Comparison of ENCODE assay signal across 14 cellular contexts in the genomic region with DNA sequence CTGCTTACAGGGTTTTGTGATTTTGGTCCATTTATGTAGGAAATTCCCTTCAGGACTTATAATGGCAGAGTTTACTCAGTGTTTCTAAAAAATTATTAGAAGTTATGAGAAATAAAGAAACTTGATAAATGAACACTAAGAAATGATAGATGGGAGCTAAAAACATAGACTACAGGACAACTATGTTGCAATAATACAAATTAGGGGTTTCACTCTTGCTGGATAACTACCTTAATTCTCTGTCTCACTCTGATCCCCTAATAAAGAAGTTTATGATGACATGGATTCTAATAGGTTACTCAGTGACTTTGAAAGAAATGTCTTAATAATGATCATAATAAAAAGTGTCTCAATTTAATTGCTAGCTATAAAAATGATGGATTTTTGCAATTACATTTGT. TPM values are rescaled to one million over a fixed set of nuclear protein-coding genes. Genes with fewer than 3 reads are reported as not detected.
DNase-seq lines count a peak whose midpoint lies in the region; ATAC-seq, FAIRE-seq and TF ChIP-seq lines count a peak whose summit lies in the region.
"Had no signal": no experiment of that assay in that cellular context is flagged by ENCODE, and none has a peak within 500 bp of the region (broad histone marks: within the 10 kb centered on the region; RNA-seq: fewer than 3 reads in every experiment).

No MANE protein-coding gene starts in this region.

- POLR2A ChIA-PET in activated CD4-positive, alpha-beta T cell treated with anti-CD3 and anti-CD28 coated beads for 36 hours (lab: Charles Lee), result interaction anchor here (0.8 kb wide), 1 partner anchor 206 kb away, joined by 3 read pairs; no protein-coding TSS in a partner anchor
- POLR2A ChIA-PET in H1 (lab: Charles Lee; ENCODE audit: partially characterized antibody), result interaction anchor here (1.0 to 1.5 kb wide), 3 partner anchors 118 to 124 kb away, joined by 3 read pairs; no protein-coding TSS in a partner anchor

- no peak overlapping the region for H2BK15ac ChIP-seq in H1 (ENCODE audit: low read length)

- no peak overlapping the region for H2BK20ac ChIP-seq in H1 (ENCODE audit: low read length)

- peak overlapping the region; percentile 97 for H3K27ac Mint-ChIP-seq in activated CD4-positive, alpha-beta T cell treated with anti-CD3 and anti-CD28 coated beads for 36 hours
- H3K27ac Mint-ChIP-seq in activated naive CD4-positive, alpha-beta T cell treated with anti-CD3 and anti-CD28 coated beads, Interleukin-2, amount 50 U/mL, for 24 hours, result peak overlapping the region; percentile 27
- H3K27ac Mint-ChIP-seq: CD4-positive, CD25-positive, alpha-beta regulatory T cell had no signal

- CTCF ChIA-PET in activated CD4-positive, alpha-beta T cell treated with anti-CD3 and anti-CD28 coated beads for 36 hours (lab: Charles Lee), result interaction anchor here (0.6 to 4.0 kb wide), 5 partner anchors 9 to 252 kb away, joined by 3 to 20 read pairs (median 4); no protein-coding TSS in a partner anchor
- CTCF ChIA-PET in H1 (lab: Charles Lee; ENCODE audit: partially characterized antibody), result interaction anchor here (1.0 to 1.2 kb wide), 3 partner anchors 10 to 131 kb away, joined by 3 read pairs; no protein-coding TSS in a partner anchor

- peak overlapping the region; percentile 56 for H3K4me3 Mint-ChIP-seq in activated CD4-positive, alpha-beta T cell treated with anti-CD3 and anti-CD28 coated beads for 36 hours
- H3K4me3 Mint-ChIP-seq in activated naive CD4-positive, alpha-beta T cell treated with anti-CD3 and anti-CD28 coated beads, Interleukin-2, amount 50 U/mL, for 24 hours, result no peak overlapping the region
- H3K4me3 Mint-ChIP-seq: CD4-positive, CD25-positive, alpha-beta regulatory T cell had no signal

- H3K9ac ChIP-seq in OCI-LY3 (ENCODE audit: low read length) (no peak overlapping the region), H1 (replicated peaks in 1 of 4; ENCODE audit: extremely low read depth in 1 of 4, low read depth in 3 of 4, low read length in 3 of 4) (no peak overlapping the region)
- H3K9ac ChIP-seq: BLaER1 treated with 17β-estradiol and CSF1 and Interleukin-3, amounts not matched to agents 10 nM and 100 nM had no signal

- H2BK5ac ChIP-seq in H1 (ENCODE audit: low read depth, low read length), result no peak overlapping the region

- TF ChIP-seq CTCF in OCI-LY3 (IDR thresholded peaks at IDR 0.05; ENCODE audit: low read depth, low read length), result no peak
- TF ChIP-seq CTCF in H1 (IDR thresholded peaks at IDR 0.05; ENCODE audit: control extremely low read depth in 1 of 3, insufficient read depth in 1 of 3, low read depth in 1 of 3, low read length in 3 of 3), result no peak

- no peak overlapping the region for H3K18ac ChIP-seq in H1 (ENCODE audit: extremely low read depth, low read length)

- no peak overlapping the region for H2BK12ac ChIP-seq in H1 (ENCODE audit: low read depth, low read length)

- no peaks in the 10 kb centered on the region for H3K79me2 ChIP-seq in OCI-LY3 (ENCODE audit: low read length)
- no peaks in the 10 kb centered on the region for H3K79me2 ChIP-seq in H1 (ENCODE audit: control insufficient read depth in 1 of 2, insufficient read depth in 2 of 2, low read length in 2 of 2)

- DNase-seq in activated CD4-positive, alpha-beta T cell treated with anti-CD3 and anti-CD28 coated beads for 36 hours, result no peak
- no peak for DNase-seq in activated CD4-positive, alpha-beta T cell treated with anti-CD3 and anti-CD28 coated beads, Interleukin-2, amount 50 U/mL, for 4 hours
- DNase-seq in activated naive CD4-positive, alpha-beta T cell (lab: John Stamatoyannopoulos, UW), result no peak
- DNase-seq in H1 (ENCODE audit: low read depth in 1 of 2, low spot score in 2 of 2) (no peak), left colon (no peak)
- DNase-seq: 8988T; CD4-positive, CD25-positive, alpha-beta regulatory T cell; DMS53; GF-D8; H7 had no signal

- H3K36me3 Mint-ChIP-seq in activated CD4-positive, alpha-beta T cell treated with anti-CD3 and anti-CD28 coated beads for 36 hours (ENCODE audit: low read depth), result peaks cover 44% of the 10 kb centered on the region
- H3K36me3 Mint-ChIP-seq in activated naive CD4-positive, alpha-beta T cell treated with anti-CD3 and anti-CD28 coated beads, Interleukin-2, amount 50 U/mL, for 24 hours, result no peaks in the 10 kb centered on the region
- H3K36me3 Mint-ChIP-seq: CD4-positive, CD25-positive, alpha-beta regulatory T cell had no signal

- peak overlapping the region; percentile 99 for H3K4me2 ChIP-seq in OCI-LY3 (ENCODE audit: low read length)
- no peak overlapping the region for H3K4me2 ChIP-seq in H1 (ENCODE audit: insufficient read depth in 1 of 2, low read depth in 2 of 2, low read length in 2 of 2)
- H3K4me2 ChIP-seq: BLaER1 treated with 17β-estradiol and CSF1 and Interleukin-3, amounts not matched to agents 10 nM and 100 nM had no signal

- H3K27me3 ChIP-seq in OCI-LY3 (ENCODE audit: low read depth, low read length) (no peaks in the 10 kb centered on the region), H1 (replicated peaks in 1 of 4; ENCODE audit: control insufficient read depth in 3 of 4, extremely low read depth in 1 of 4, insufficient read depth in 3 of 4, low read length in 3 of 4) (no peaks in the 10 kb centered on the region)
- H3K27me3 ChIP-seq: BLaER1 treated with 17β-estradiol and CSF1 and Interleukin-3, amounts not matched to agents 10 nM and 100 nM had no signal

- H3K36me3 ChIP-seq in OCI-LY3 (replicated peaks; ENCODE audit: low read depth, low read length), result peaks cover 5% of the 10 kb centered on the region
- no peaks in the 10 kb centered on the region for H3K36me3 ChIP-seq in H1 (ENCODE audit: control insufficient read depth in 2 of 4, insufficient read depth in 4 of 4, low read length in 3 of 4)
- H3K36me3 ChIP-seq: BLaER1 treated with 17β-estradiol and CSF1 and Interleukin-3, amounts not matched to agents 10 nM and 100 nM had no signal

- no peaks in the 10 kb centered on the region for H3K23me2 ChIP-seq in H1 (ENCODE audit: low read depth, low read length)

- no peaks in the 10 kb centered on the region for H3K9me3 ChIP-seq in OCI-LY3 (ENCODE audit: insufficient read depth, low read length)
- H3K9me3 ChIP-seq in H1 (ENCODE audit: insufficient read depth in 2 of 2, low read depth in 1 of 2, low read length in 1 of 2), result no peaks in the 10 kb centered on the region
- H3K9me3 ChIP-seq: BLaER1 treated with 17β-estradiol and CSF1 and Interleukin-3, amounts not matched to agents 10 nM and 100 nM had no signal

- H4K20me1 ChIP-seq in OCI-LY3 (ENCODE audit: insufficient read depth, low read length), result no peaks in the 10 kb centered on the region
- H4K20me1 ChIP-seq in H1 (replicated peaks in 1 of 2; ENCODE audit: control insufficient read depth in 1 of 2, insufficient read depth in 2 of 2, low read length in 2 of 2), result no peaks in the 10 kb centered on the region
- H4K20me1 ChIP-seq: BLaER1 treated with 17β-estradiol and CSF1 and Interleukin-3, amounts not matched to agents 10 nM and 100 nM had no signal

- H3K23ac ChIP-seq in H1 (ENCODE audit: insufficient read length), result no peak overlapping the region

- no peak for TF ChIP-seq EP300 in H1 (IDR thresholded peaks at IDR 0.05; ENCODE audit: borderline replicate concordance in 1 of 2, low read depth in 2 of 2, low read length in 2 of 2)

- H3K14ac ChIP-seq in H1 (ENCODE audit: insufficient read length), result no peak overlapping the region

- H3K4me1 ChIP-seq in OCI-LY3 (ENCODE audit: low read length) (peaks cover 89% of the 10 kb centered on the region), H1 (replicated peaks in 1 of 4; ENCODE audit: control insufficient read depth in 3 of 4, insufficient read depth in 4 of 4, low read length in 3 of 4) (no peaks in the 10 kb centered on the region)

- H3K79me1 ChIP-seq in H1 (ENCODE audit: low read depth, low read length), result no peaks in the 10 kb centered on the region

- H3K4me1 Mint-ChIP-seq in activated CD4-positive, alpha-beta T cell treated with anti-CD3 and anti-CD28 coated beads for 36 hours, result peaks cover 83% of the 10 kb centered on the region
- peaks cover 64% of the 10 kb centered on the region for H3K4me1 Mint-ChIP-seq in activated naive CD4-positive, alpha-beta T cell treated with anti-CD3 and anti-CD28 coated beads, Interleukin-2, amount 50 U/mL, for 24 hours
- H3K4me1 Mint-ChIP-seq: CD4-positive, CD25-positive, alpha-beta regulatory T cell had no signal

- no peak overlapping the region for H4K91ac ChIP-seq in H1 (replicated peaks; ENCODE audit: insufficient read length, low read length)

- H3K4ac ChIP-seq in H1 (replicated peaks; ENCODE audit: insufficient read length, low read depth, low read length), result no peak overlapping the region

- intact Hi-C loops in activated CD4-positive, alpha-beta T cell treated with anti-CD3 and anti-CD28 coated beads for 36 hours (cut with DNase I, micrococcal nuclease), result no loop called here
- intact Hi-C loops in left colon (cut with DNase I, micrococcal nuclease), result no loop called here

- TF ChIP-seq RAD21 in H1 (IDR thresholded peaks at IDR 0.05 in 1 of 2, conservative IDR thresholded peaks at IDR 0.05 in 1 of 2; ENCODE audit: low read depth in 2 of 2, low read length in 2 of 2), result no peak

- H2AK5ac ChIP-seq in H1 (ENCODE audit: low read depth, low read length), result no peak overlapping the region

- no peak for TF ChIP-seq POLR2A in H1 (IDR thresholded peaks at IDR 0.05; ENCODE audit: control extremely low read depth in 1 of 2, low read depth in 2 of 2, low read length in 2 of 2)

- no peak overlapping the region for H4K5ac ChIP-seq in H1 (ENCODE audit: insufficient read length, low read depth, low read length)

- H3K9me3 Mint-ChIP-seq in activated CD4-positive, alpha-beta T cell treated with anti-CD3 and anti-CD28 coated beads for 36 hours (ENCODE audit: low read depth), result no peaks in the 10 kb centered on the region
- no peaks in the 10 kb centered on the region for H3K9me3 Mint-ChIP-seq in activated naive CD4-positive, alpha-beta T cell treated with anti-CD3 and anti-CD28 coated beads, Interleukin-2, amount 50 U/mL, for 24 hours

- H4K8ac ChIP-seq in H1 (ENCODE audit: extremely low read depth, insufficient read depth, low read length), result no peak overlapping the region

- no peak for ATAC-seq in activated CD4-positive, alpha-beta T cell treated with anti-CD3 and anti-CD28 coated beads for 36 hours
- ATAC-seq in left colon, result no peak

- H2AFZ ChIP-seq in OCI-LY3 (ENCODE audit: low read depth, low read length) (no peak overlapping the region), H1 (ENCODE audit: low read length) (no peak overlapping the region)

- no peak overlapping the region for H3K4me3 ChIP-seq in OCI-LY3 (ENCODE audit: low read length)
- no peak overlapping the region for H3K4me3 ChIP-seq in H1 (ENCODE audit: extremely low read depth in 1 of 4, insufficient read depth in 2 of 4, low read depth in 3 of 4, low read length in 4 of 4)
- H3K4me3 ChIP-seq: BLaER1 treated with 17β-estradiol and CSF1 and Interleukin-3, amounts not matched to agents 10 nM and 100 nM had no signal

- FAIRE-seq in H1 (lab: Jason Lieb, UNC), result no peak
- FAIRE-seq: GM19239 had no signal

- no peak overlapping the region for H2BK120ac ChIP-seq in H1 (replicated peaks; ENCODE audit: low read depth, low read length)

- H3K56ac ChIP-seq in H1 (replicated peaks; ENCODE audit: insufficient read length, low read depth, low read length), result no peak overlapping the region

- H3K27me3 Mint-ChIP-seq in activated CD4-positive, alpha-beta T cell treated with anti-CD3 and anti-CD28 coated beads for 36 hours, result no peaks in the 10 kb centered on the region
- no peaks in the 10 kb centered on the region for H3K27me3 Mint-ChIP-seq in activated naive CD4-positive, alpha-beta T cell treated with anti-CD3 and anti-CD28 coated beads, Interleukin-2, amount 50 U/mL, for 24 hours

- H3K27ac ChIP-seq in OCI-LY3 (ENCODE audit: low read length), result peak overlapping the region; percentile 77; the same call in 1 of the 2 replicates
- H3K27ac ChIP-seq in H1 (ENCODE audit: low read depth, low read length), result no peak overlapping the region
- H3K27ac ChIP-seq: BLaER1 treated with 17β-estradiol and CSF1 and Interleukin-3, amounts not matched to agents 10 nM and 100 nM had no signal

RNA-seq across cellular contexts. Expression of a gene that starts 23.3 kb away (rescaled TPM):
- 1 to 10 TPM; 2.8 to 3.9 TPM for total RNA-seq in activated CD4-positive, alpha-beta T cell treated with anti-CD3 and anti-CD28 coated beads for 36 hours
- 2.6 TPM in 2 replicates for total RNA-seq in H1 (2021; fragmentation: NEBNext Ultra II Directional; extraction: Animal tissue kit (Norgen Biotek cat#: 25700))
- 0.44 and 0.88 TPM in 2 replicates for polyA plus RNA-seq in H1 (2011; rRNA removed)
- 0.89 TPM for polyA plus RNA-seq in H1 (2011; cell fraction: cytosol; rRNA removed)
- polyA plus RNA-seq in H1 (2011; cell fraction: nucleus; rRNA removed), result 0.41 TPM
- polyA plus RNA-seq in H1 (2012, experiment 1 of 2), result 1.6 to 3.0 TPM (median 1.9 TPM) in 4 replicates
- polyA plus RNA-seq in H1 (2012, experiment 2 of 2), result 0.21 TPM
- polyA plus RNA-seq in H1 (2013, experiment 1 of 2), result 1.2 TPM
- 1.2 TPM for polyA plus RNA-seq in H1 (2013, experiment 2 of 2)
- 1.2 and 2.0 TPM in 2 replicates for polyA minus RNA-seq in H1 (2011; rRNA and poly(A)+ RNA removed)
- 2.1 TPM for polyA minus RNA-seq in H1 (2011; cell fraction: cytosol; rRNA and poly(A)+ RNA removed)
- 2.7 TPM for polyA minus RNA-seq in H1 (2011; cell fraction: nucleus; rRNA and poly(A)+ RNA removed)
- total RNA-seq in left colon, result 1 to 10 TPM; 3.7 to 5.2 TPM
